ENCODE assay signal across 1 cellular context in genomic region chr1:19390166-19390850, GRCh38.
TF ChIP-seq lines count a peak whose summit lies in the region.

No MANE protein-coding gene starts in this region.

TF ChIP-seq in GM23338, 12 proteins besides CTCF, POLR2A, EP300 and RAD21 (continued from another document):
- no peak for TF ChIP-seq ZNF462 (CRISPR knock-in tag; IDR thresholded peaks at IDR 0.05)
- TF ChIP-seq EZH2 (IDR thresholded peaks at IDR 0.05; ENCODE audit: low read depth, unreplicated experiment), result no peak
- no peak for TF ChIP-seq REST (IDR thresholded peaks at IDR 0.05; ENCODE audit: unreplicated experiment)
